ENCODE assay signal across 12 cellular contexts in genomic region chr6:119586250-119586882, GRCh38.
DNase-seq lines count a peak whose midpoint lies in the region; ATAC-seq and TF ChIP-seq lines count a peak whose summit lies in the region.
"Had no signal": no experiment of that assay in that cellular context is flagged by ENCODE, and none has a peak within 500 bp of the region (broad histone marks: within the 10 kb centered on the region; RNA-seq: fewer than 3 reads in every experiment).

No MANE protein-coding gene starts in this region.

- DNase-seq in germinal center (ENCODE audit: low spot score): peak; percentile 3
- DNase-seq in iPS-NIHi11 (ENCODE audit: low spot score): no peak
- no peak for DNase-seq in activated gamma-delta T cell (lab: John Stamatoyannopoulos, UW)
- DNase-seq in pons (ENCODE audit: low spot score): no peak
- no peak for DNase-seq in brain microvascular endothelial cell
- DNase-seq: activated CD4-positive, alpha-beta T cell treated with anti-CD3 and anti-CD28 coated beads, Interleukin-2, amount 10 ng/mL, durations not matched to agents 24 days and 14 days; activated naive CD4-positive, alpha-beta T cell treated with anti-CD3 and anti-CD28 coated beads, Interleukin-2, amount 50 U/mL, for 16 hours; hippocampal formation; stomach had no signal

- no peaks in the 10 kb centered on the region for H3K36me3 ChIP-seq in brain microvascular endothelial cell (replicated peaks)
- H3K36me3 ChIP-seq: stomach had no signal

- TF ChIP-seq CTCF in brain microvascular endothelial cell (IDR thresholded peaks at IDR 0.05; ENCODE audit: low read depth, low read length, missing control alignments): no peak

- ATAC-seq in GM18873 (IDR thresholded peaks at IDR 0.05; ENCODE audit: low FRiP score, unreplicated experiment): peak; percentile 84
- peak; percentile 90 for ATAC-seq in GM21576 (IDR thresholded peaks at IDR 0.05; ENCODE audit: unreplicated experiment)
- ATAC-seq in HG03139 (IDR thresholded peaks at IDR 0.05; ENCODE audit: unreplicated experiment): peak; percentile 87

- in situ Hi-C loops in brain microvascular endothelial cell (cut with HindIII; ENCODE audit: low pct_ligation_motif_present, low sequenced_read_pairs): no loop called here

- no peaks in the 10 kb centered on the region for H3K27me3 ChIP-seq in brain microvascular endothelial cell (replicated peaks)
- H3K27me3 ChIP-seq: stomach had no signal

- no peak overlapping the region for H3K4me3 ChIP-seq in brain microvascular endothelial cell (ENCODE audit: low read depth, low read length)
- H3K4me3 ChIP-seq: stomach had no signal

- no peak overlapping the region for H3K27ac ChIP-seq in brain microvascular endothelial cell
- H3K27ac ChIP-seq: stomach had no signal
